In genomic region chr16:86556576-86556975, GRCh38 we compare ENCODE assay signal across 25 cellular contexts. TPM values are rescaled to one million over a fixed set of nuclear protein-coding genes. Genes with fewer than 3 reads are reported as not detected.
DNase-seq lines count a peak whose midpoint lies in the region; ATAC-seq and TF ChIP-seq lines count a peak whose summit lies in the region.
"Had no signal": no experiment of that assay in that cellular context is flagged by ENCODE, and none has a peak within 500 bp of the region (broad histone marks: within the 10 kb centered on the region; RNA-seq: fewer than 3 reads in every experiment).

No MANE protein-coding gene starts in this region.

- intact Hi-C loops in activated CD4-positive, alpha-beta T cell treated with anti-CD3 and anti-CD28 coated beads for 36 hours (cut with DNase I, micrococcal nuclease), result loop anchor here in 1 of 2 experiments (1.0 to 10.0 kb wide), 4 partner anchors 108 to 1532 kb away; partner anchors contain the start of genes GINS2 and KIAA0513
- intact Hi-C loops in CD4-positive, alpha-beta memory T cell (cut with micrococcal nuclease), result no loop called here
- intact Hi-C loops in activated T-helper 1 cell treated with anti-CD3 and anti-CD28 coated beads, Interleukin-12 subunit alpha, Interleukin-12 subunit beta, Interleukin-2, Interleukin-4 antibody, amounts not matched to agents 30 ng/mL and 10 ng/mL and 1 ng/mL, durations not matched to agents 14 hours and 24 hours and 36 hours (cut with micrococcal nuclease), result loop anchor here (5.0 to 10.0 kb wide), 2 partner anchors 761 to 1208 kb away; partner anchors contain the start of genes C16orf95 and KLHDC4

- H3K27me3 Mint-ChIP-seq in activated CD4-positive, alpha-beta T cell treated with anti-CD3 and anti-CD28 coated beads for 36 hours, result peaks cover 11% of the 10 kb centered on the region
- peaks cover 7 to 10% of the 10 kb centered on the region in 2 donors for H3K27me3 Mint-ChIP-seq in CD4-positive, alpha-beta memory T cell
- peaks cover 7% of the 10 kb centered on the region for H3K27me3 Mint-ChIP-seq in activated T-helper 1 cell treated with anti-CD3 and anti-CD28 coated beads, Interleukin-12 subunit alpha, Interleukin-12 subunit beta, Interleukin-2, Interleukin-4 antibody, amounts not matched to agents 30 ng/mL and 10 ng/mL and 1 ng/mL, durations not matched to agents 14 hours and 24 hours and 36 hours (ENCODE audit: insufficient read depth)
- peaks cover 22% of the 10 kb centered on the region for H3K27me3 Mint-ChIP-seq in neural crest cell (ENCODE audit: low read depth)

- H3K4me1 Mint-ChIP-seq in activated CD4-positive, alpha-beta T cell treated with anti-CD3 and anti-CD28 coated beads for 36 hours, result peaks cover 13% of the 10 kb centered on the region
- peaks cover 14 to 38% (median 23%) of the 10 kb centered on the region in 4 donors for H3K4me1 Mint-ChIP-seq in CD4-positive, alpha-beta memory T cell
- peaks cover 20% of the 10 kb centered on the region for H3K4me1 Mint-ChIP-seq in activated T-helper 1 cell treated with anti-CD3 and anti-CD28 coated beads, Interleukin-12 subunit alpha, Interleukin-12 subunit beta, Interleukin-2, Interleukin-4 antibody, amounts not matched to agents 30 ng/mL and 10 ng/mL and 1 ng/mL, durations not matched to agents 14 hours and 24 hours and 36 hours (ENCODE audit: low read depth)
- peaks cover 18% of the 10 kb centered on the region for H3K4me1 Mint-ChIP-seq in neural crest cell

- H3K27me3 ChIP-seq in CD4-positive, alpha-beta memory T cell (ENCODE audit: insufficient read depth, low read length), result no peaks in the 10 kb centered on the region
- H3K27me3 ChIP-seq: vagina had no signal

- POLR2A ChIA-PET in activated CD4-positive, alpha-beta T cell treated with anti-CD3 and anti-CD28 coated beads for 36 hours (lab: Charles Lee), result no interaction called here
- POLR2A ChIA-PET in CD4-positive, alpha-beta memory T cell (lab: Charles Lee; ENCODE audit: partially characterized antibody), result interaction anchor here (0.5 kb wide), 1 partner anchor 801 kb away, joined by 3 read pairs; no protein-coding TSS in a partner anchor

- H3K27ac Mint-ChIP-seq in activated CD4-positive, alpha-beta T cell treated with anti-CD3 and anti-CD28 coated beads for 36 hours, result no peak overlapping the region
- peak overlapping the region in 2 of 7 donors; percentile 97 to 98 for H3K27ac Mint-ChIP-seq in CD4-positive, alpha-beta memory T cell
- H3K27ac Mint-ChIP-seq in activated T-helper 1 cell treated with anti-CD3 and anti-CD28 coated beads, Interleukin-12 subunit alpha, Interleukin-12 subunit beta, Interleukin-2, Interleukin-4 antibody, amounts not matched to agents 30 ng/mL and 10 ng/mL and 1 ng/mL, durations not matched to agents 14 hours and 24 hours and 36 hours, result no peak overlapping the region
- H3K27ac Mint-ChIP-seq in neural crest cell (ENCODE audit: unreplicated experiment), result no peak overlapping the region

- no peak overlapping the region for H3K4me3 ChIP-seq in CD4-positive, alpha-beta memory T cell (ENCODE audit: low read length in 2 of 2)
- H3K4me3 ChIP-seq: smooth muscle cell had no signal

- peaks cover 4% of the 10 kb centered on the region for H3K36me3 ChIP-seq in CD4-positive, alpha-beta memory T cell (ENCODE audit: insufficient read depth, low read length)
- H3K36me3 ChIP-seq: vagina had no signal

- CTCF ChIA-PET in activated CD4-positive, alpha-beta T cell treated with anti-CD3 and anti-CD28 coated beads for 36 hours (lab: Charles Lee), result interaction anchor here (1.0 to 1.5 kb wide), 2 partner anchors 8 to 507 kb away, joined by 3 to 7 read pairs; no protein-coding TSS in a partner anchor
- CTCF ChIA-PET in CD4-positive, alpha-beta memory T cell (lab: Charles Lee; ENCODE audit: partially characterized antibody), result no interaction called here

- H3K27ac ChIP-seq in CD4-positive, alpha-beta memory T cell (ENCODE audit: low read depth, low read length), result no peak overlapping the region
- H3K27ac ChIP-seq: C4-2B, vagina had no signal

- H3K4me3 Mint-ChIP-seq in activated CD4-positive, alpha-beta T cell treated with anti-CD3 and anti-CD28 coated beads for 36 hours, result peak overlapping the region; percentile 77
- peak overlapping the region in 5 of 8 donors; percentile 23 to 96 (median 52) for H3K4me3 Mint-ChIP-seq in CD4-positive, alpha-beta memory T cell
- peak overlapping the region; percentile 86 for H3K4me3 Mint-ChIP-seq in activated T-helper 1 cell treated with anti-CD3 and anti-CD28 coated beads, Interleukin-12 subunit alpha, Interleukin-12 subunit beta, Interleukin-2, Interleukin-4 antibody, amounts not matched to agents 30 ng/mL and 10 ng/mL and 1 ng/mL, durations not matched to agents 14 hours and 24 hours and 36 hours
- peak overlapping the region; percentile 87 for H3K4me3 Mint-ChIP-seq in neural crest cell

- H3K9me3 Mint-ChIP-seq in activated CD4-positive, alpha-beta T cell treated with anti-CD3 and anti-CD28 coated beads for 36 hours (ENCODE audit: low read depth), result no peaks in the 10 kb centered on the region
- H3K9me3 Mint-ChIP-seq in CD4-positive, alpha-beta memory T cell, result peaks cover 0 to 2% (median 0%) of the 10 kb centered on the region in 8 donors
- no peaks in the 10 kb centered on the region for H3K9me3 Mint-ChIP-seq in activated T-helper 1 cell treated with anti-CD3 and anti-CD28 coated beads, Interleukin-12 subunit alpha, Interleukin-12 subunit beta, Interleukin-2, Interleukin-4 antibody, amounts not matched to agents 30 ng/mL and 10 ng/mL and 1 ng/mL, durations not matched to agents 14 hours and 24 hours and 36 hours
- H3K9me3 Mint-ChIP-seq in neural crest cell, result no peaks in the 10 kb centered on the region

- no peak for TF ChIP-seq CTCF in neural crest cell (conservative IDR thresholded peaks at IDR 0.05)

- ATAC-seq in activated CD4-positive, alpha-beta T cell treated with anti-CD3 and anti-CD28 coated beads for 36 hours, result no peak
- ATAC-seq in GM18858 (IDR thresholded peaks at IDR 0.05; ENCODE audit: unreplicated experiment), result no peak
- ATAC-seq: HCT116, left lobe of liver had no signal

- H3K36me3 Mint-ChIP-seq in activated CD4-positive, alpha-beta T cell treated with anti-CD3 and anti-CD28 coated beads for 36 hours (ENCODE audit: low read depth), result peaks cover 14% of the 10 kb centered on the region
- peaks cover 5 to 17% of the 10 kb centered on the region in 2 donors for H3K36me3 Mint-ChIP-seq in CD4-positive, alpha-beta memory T cell
- peaks cover 8% of the 10 kb centered on the region for H3K36me3 Mint-ChIP-seq in activated T-helper 1 cell treated with anti-CD3 and anti-CD28 coated beads, Interleukin-12 subunit alpha, Interleukin-12 subunit beta, Interleukin-2, Interleukin-4 antibody, amounts not matched to agents 30 ng/mL and 10 ng/mL and 1 ng/mL, durations not matched to agents 14 hours and 24 hours and 36 hours (ENCODE audit: low read depth)
- H3K36me3 Mint-ChIP-seq in neural crest cell (ENCODE audit: low read depth), result no peaks in the 10 kb centered on the region

- peaks cover 14% of the 10 kb centered on the region for H3K4me1 ChIP-seq in CD4-positive, alpha-beta memory T cell (ENCODE audit: insufficient read depth, low read length)

- DNase-seq in activated CD4-positive, alpha-beta T cell treated with anti-CD3 and anti-CD28 coated beads for 36 hours, result no peak
- DNase-seq in activated CD4-positive, alpha-beta T cell treated with anti-CD3 and anti-CD28 coated beads, Interleukin-2, amount 50 U/mL, for 1 hour, result no peak
- DNase-seq in CD4-positive, alpha-beta memory T cell, result no peak
- no peak for DNase-seq in activated T-helper 1 cell treated with anti-CD3 and anti-CD28 coated beads, Interleukin-12 subunit alpha, Interleukin-12 subunit beta, Interleukin-2, Interleukin-4 antibody, amounts not matched to agents 30 ng/mL and 10 ng/mL and 1 ng/mL, durations not matched to agents 14 hours and 24 hours and 36 hours (ENCODE audit: low spot score)
- DNase-seq in neural crest cell (ENCODE audit: low read depth, low spot score) (no peak), pons (ENCODE audit: low spot score) (no peak), amniotic stem cell (lab: John Stamatoyannopoulos, UW) (no peak)
- DNase-seq: activated CD8-positive, alpha-beta memory T cell treated with anti-CD3 and anti-CD28 coated beads for 24 hours; activated effector memory CD4-positive, alpha-beta T cell treated with anti-CD3 and anti-CD28 coated beads, Interleukin-2, amount 50 U/mL, for 16 hours; effector memory CD4-positive, alpha-beta T cell; midbrain; NCI-H1417 treated with DMSO at 0.1 percent for 48 hours; NCI-H2171; NCI-H526; posterior cingulate gyrus; stimulated activated CD4-positive, alpha-beta T cell treated with anti-CD3 and anti-CD28 coated beads, Interleukin-4, amount 100 ng/mL, for 1 hour; SW 1271 had no signal

- H3K9me3 ChIP-seq in CD4-positive, alpha-beta memory T cell (ENCODE audit: control insufficient read depth in 1 of 2, low read length in 2 of 2), result no peaks in the 10 kb centered on the region
- H3K9me3 ChIP-seq: vagina had no signal

RNA-seq across cellular contexts. Expression of gene MTHFSD, which starts 1.5 kb away (rescaled TPM):
- total RNA-seq in activated CD4-positive, alpha-beta T cell treated with anti-CD3 and anti-CD28 coated beads for 36 hours, result 10 to 100 TPM; 21.2 to 22.1 TPM
- total RNA-seq in CD4-positive, alpha-beta memory T cell, result 10 to 100 TPM; 39.7 to 41.6 TPM
- polyA plus RNA-seq in CD4-positive, alpha-beta memory T cell, result 10 to 100 TPM; 12.5 to 20.1 TPM
- total RNA-seq in activated T-helper 1 cell treated with anti-CD3 and anti-CD28 coated beads, Interleukin-12 subunit alpha, Interleukin-12 subunit beta, Interleukin-2, Interleukin-4 antibody, amounts not matched to agents 30 ng/mL and 10 ng/mL and 1 ng/mL, durations not matched to agents 14 hours and 24 hours and 36 hours, result 30.6 and 31.8 TPM in 2 replicates
- total RNA-seq in neural crest cell, result 14.0 and 16.8 TPM in 2 replicates

RNA-seq across cellular contexts. Expression of gene FOXC2, which starts 10.1 kb away (rescaled TPM):
- not detected for total RNA-seq in activated CD4-positive, alpha-beta T cell treated with anti-CD3 and anti-CD28 coated beads for 36 hours
- not detected for total RNA-seq in CD4-positive, alpha-beta memory T cell
- not detected for polyA plus RNA-seq in CD4-positive, alpha-beta memory T cell
- total RNA-seq in activated T-helper 1 cell treated with anti-CD3 and anti-CD28 coated beads, Interleukin-12 subunit alpha, Interleukin-12 subunit beta, Interleukin-2, Interleukin-4 antibody, amounts not matched to agents 30 ng/mL and 10 ng/mL and 1 ng/mL, durations not matched to agents 14 hours and 24 hours and 36 hours, result not detected in 2 replicates
- 0.11 TPM in 1 of 2 replicates, not detected in the other for total RNA-seq in neural crest cell

RNA-seq across cellular contexts. Expression of gene FOXL1, which starts 21.8 kb away (rescaled TPM):
- total RNA-seq in activated CD4-positive, alpha-beta T cell treated with anti-CD3 and anti-CD28 coated beads for 36 hours, result not detected
- total RNA-seq in CD4-positive, alpha-beta memory T cell, result not detected
- polyA plus RNA-seq in CD4-positive, alpha-beta memory T cell, result not detected
- total RNA-seq in activated T-helper 1 cell treated with anti-CD3 and anti-CD28 coated beads, Interleukin-12 subunit alpha, Interleukin-12 subunit beta, Interleukin-2, Interleukin-4 antibody, amounts not matched to agents 30 ng/mL and 10 ng/mL and 1 ng/mL, durations not matched to agents 14 hours and 24 hours and 36 hours, result 0.05 TPM in 1 of 2 replicates, not detected in the other
- total RNA-seq in neural crest cell, result 0.09 and 0.18 TPM in 2 replicates

RNA-seq across cellular contexts. Expression of gene FOXF1, which starts 46.2 kb away (rescaled TPM):
- not detected for total RNA-seq in activated CD4-positive, alpha-beta T cell treated with anti-CD3 and anti-CD28 coated beads for 36 hours
- not detected for total RNA-seq in CD4-positive, alpha-beta memory T cell
- not detected for polyA plus RNA-seq in CD4-positive, alpha-beta memory T cell
- total RNA-seq in activated T-helper 1 cell treated with anti-CD3 and anti-CD28 coated beads, Interleukin-12 subunit alpha, Interleukin-12 subunit beta, Interleukin-2, Interleukin-4 antibody, amounts not matched to agents 30 ng/mL and 10 ng/mL and 1 ng/mL, durations not matched to agents 14 hours and 24 hours and 36 hours, result not detected in 2 replicates
- total RNA-seq in neural crest cell, result not detected in 2 replicates
- total RNA-seq: A673, chondrocyte had no signal
